1 cellular context compared by ENCODE assay signal in the genomic region with DNA sequence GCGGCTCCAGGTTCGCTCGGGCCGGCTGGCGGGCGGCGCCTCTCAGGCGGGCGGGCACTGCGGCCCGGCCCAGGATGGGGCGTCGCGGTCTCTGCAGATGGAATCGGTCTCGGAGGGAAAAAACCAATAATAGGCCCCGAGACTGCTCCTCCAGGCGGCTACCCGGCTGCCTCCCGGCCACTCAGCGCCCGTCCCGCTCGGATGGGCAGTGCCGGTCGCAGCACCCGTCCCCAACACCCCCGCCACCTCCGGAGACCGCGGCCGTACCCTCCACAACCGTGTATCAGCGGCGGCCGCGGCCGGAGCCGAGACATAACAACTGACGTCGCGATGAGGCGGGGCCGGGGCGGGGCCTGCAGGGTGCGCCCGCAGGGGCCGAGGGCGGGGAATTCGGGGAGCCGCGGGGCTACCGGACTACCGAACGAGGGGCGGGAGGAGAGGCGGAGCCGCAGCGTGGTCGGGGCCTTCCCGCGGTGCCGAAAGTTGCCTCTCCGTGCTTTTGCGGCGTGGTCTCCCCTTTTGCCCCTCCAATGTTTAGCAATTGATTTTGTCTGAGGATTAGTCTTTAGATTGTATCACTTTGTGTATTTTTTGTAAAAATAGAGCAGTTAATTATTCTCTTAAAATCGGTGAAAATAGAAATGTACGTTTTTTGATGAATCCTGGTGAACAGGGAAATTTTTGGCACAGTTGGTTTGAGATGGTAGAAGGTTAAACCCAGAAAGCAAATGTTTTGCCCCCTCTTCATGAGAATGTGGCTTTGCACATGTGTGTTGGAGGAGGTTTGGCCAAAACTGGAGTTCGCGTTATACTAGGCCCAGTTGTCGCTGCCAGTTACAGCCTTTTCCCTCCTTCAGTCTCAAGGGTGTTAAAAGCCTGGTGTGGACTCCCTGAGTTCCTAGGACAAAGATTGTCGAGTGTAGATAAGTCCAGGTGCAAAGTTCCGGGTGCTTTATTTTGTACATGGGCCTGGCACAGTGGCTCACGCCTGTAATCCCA.
TF ChIP-seq lines count a peak whose summit lies in the region.

A gene with protein sequence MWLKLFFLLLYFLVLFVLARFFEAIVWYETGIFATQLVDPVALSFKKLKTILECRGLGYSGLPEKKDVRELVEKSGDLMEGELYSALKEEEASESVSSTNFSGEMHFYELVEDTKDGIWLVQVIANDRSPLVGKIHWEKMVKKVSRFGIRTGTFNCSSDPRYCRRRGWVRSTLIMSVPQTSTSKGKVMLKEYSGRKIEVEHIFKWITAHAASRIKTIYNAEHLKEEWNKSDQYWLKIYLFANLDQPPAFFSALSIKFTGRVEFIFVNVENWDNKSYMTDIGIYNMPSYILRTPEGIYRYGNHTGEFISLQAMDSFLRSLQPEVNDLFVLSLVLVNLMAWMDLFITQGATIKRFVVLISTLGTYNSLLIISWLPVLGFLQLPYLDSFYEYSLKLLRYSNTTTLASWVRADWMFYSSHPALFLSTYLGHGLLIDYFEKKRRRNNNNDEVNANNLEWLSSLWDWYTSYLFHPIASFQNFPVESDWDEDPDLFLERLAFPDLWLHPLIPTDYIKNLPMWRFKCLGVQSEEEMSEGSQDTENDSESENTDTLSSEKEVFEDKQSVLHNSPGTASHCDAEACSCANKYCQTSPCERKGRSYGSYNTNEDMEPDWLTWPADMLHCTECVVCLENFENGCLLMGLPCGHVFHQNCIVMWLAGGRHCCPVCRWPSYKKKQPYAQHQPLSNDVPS (minus strand): TSS at position 317 of the 999 bp plus-strand sequence. CDS start 979 bp downstream, outside the sequence.

TF ChIP-seq in HepG2, 621 proteins besides CTCF, POLR2A, EP300 and RAD21 (continued from another document and continues in another):
- TF ChIP-seq RXRA (CRISPR knock-in tag; IDR thresholded peaks at IDR 0.05) (peak; percentile 75), ZNF790 (CRISPR knock-in tag; IDR thresholded peaks at IDR 0.05; ENCODE audit: borderline replicate concordance) (0 out of 2 replicates have a peak, but pooled peaks have one; percentile 13), ZNF709 (CRISPR knock-in tag; IDR thresholded peaks at IDR 0.05) (peak; percentile 67), ISL2 (CRISPR knock-in tag; IDR thresholded peaks at IDR 0.05) (peak; percentile 75), PAF1 (CRISPR knock-in tag; IDR thresholded peaks at IDR 0.05) (no peak), MZF1 (CRISPR knock-in tag; IDR thresholded peaks at IDR 0.05; ENCODE audit: borderline replicate concordance) (no peak), FOXK2 (IDR thresholded peaks at IDR 0.05) (no peak), PCBP1 (IDR thresholded peaks at IDR 0.05; ENCODE audit: borderline replicate concordance, low read depth, low read length) (no peak), GABPB1 (CRISPR knock-in tag; IDR thresholded peaks at IDR 0.05) (peak; percentile 83), ZFP41 (CRISPR knock-in tag; IDR thresholded peaks at IDR 0.05; ENCODE audit: borderline replicate concordance) (peak; percentile 88; the same call in 1 of the 2 replicates), ZNF558 (CRISPR knock-in tag; IDR thresholded peaks at IDR 0.05; ENCODE audit: borderline replicate concordance) (no peak), HHEX (CRISPR knock-in tag; IDR thresholded peaks at IDR 0.05) (no peak), ZNF570 (CRISPR knock-in tag; IDR thresholded peaks at IDR 0.05; ENCODE audit: borderline replicate concordance) (no peak), MAZ (IDR thresholded peaks at IDR 0.05; ENCODE audit: borderline replicate concordance, low read depth, low read length) (no peak; the same call in 1 of the 2 replicates), MAZ (CRISPR knock-in tag; IDR thresholded peaks at IDR 0.05; ENCODE audit: low read depth) (peak; percentile 95), JUNB (CRISPR knock-in tag; IDR thresholded peaks at IDR 0.05; ENCODE audit: borderline replicate concordance) (no peak), HNRNPK (IDR thresholded peaks at IDR 0.05; ENCODE audit: low read depth, low read length, poor library complexity, severe bottlenecking) (peak; percentile 85), ZNF326 (CRISPR knock-in tag; IDR thresholded peaks at IDR 0.05; ENCODE audit: borderline replicate concordance) (no peak), ZNF562 (CRISPR knock-in tag; IDR thresholded peaks at IDR 0.05; ENCODE audit: borderline replicate concordance) (no peak), ZNF572 (CRISPR knock-in tag; IDR thresholded peaks at IDR 0.05) (no peak), U2AF1 (optimal IDR thresholded peaks at IDR 0.05; ENCODE audit: low read depth, low read length) (no peak), PHB2 (IDR thresholded peaks at IDR 0.05; ENCODE audit: partially characterized antibody) (no peak), ZNF781 (CRISPR knock-in tag; IDR thresholded peaks at IDR 0.05; ENCODE audit: borderline replicate concordance, not compliant biosample characterization) (peak; percentile 85), ZNF616 (CRISPR knock-in tag; IDR thresholded peaks at IDR 0.05; ENCODE audit: low read depth) (peak; percentile 89), YY1 (IDR thresholded peaks at IDR 0.05; ENCODE audit: insufficient read depth, insufficient replicate concordance, low read depth, low read length) (no peak), RFX3 (CRISPR knock-in tag; IDR thresholded peaks at IDR 0.05) (no peak), ZNF75D (CRISPR knock-in tag; IDR thresholded peaks at IDR 0.05; ENCODE audit: borderline replicate concordance) (no peak), ZFP82 (CRISPR knock-in tag; IDR thresholded peaks at IDR 0.05; ENCODE audit: borderline replicate concordance) (no peak), ZFX (CRISPR knock-in tag; IDR thresholded peaks at IDR 0.05; ENCODE audit: low read depth) (peak; percentile 93), MTA3 (CRISPR knock-in tag; IDR thresholded peaks at IDR 0.05) (no peak), NR2F1 (CRISPR knock-in tag; IDR thresholded peaks at IDR 0.05) (no peak), ZEB1 (IDR thresholded peaks at IDR 0.05; ENCODE audit: insufficient replicate concordance, low read depth) (no peak), TCF7 (IDR thresholded peaks at IDR 0.05; ENCODE audit: low read depth) (no peak), PHF20 (CRISPR knock-in tag; IDR thresholded peaks at IDR 0.05) (0 out of 2 replicates have a peak, but pooled peaks have one; percentile 60), ZNF136 (CRISPR knock-in tag; IDR thresholded peaks at IDR 0.05; ENCODE audit: low read depth) (peak; percentile 13; the same call in 1 of the 2 replicates), TAF15 (IDR thresholded peaks at IDR 0.05; ENCODE audit: low read depth, low read length, poor library complexity, severe bottlenecking) (no peak), KDM6A (CRISPR knock-in tag; IDR thresholded peaks at IDR 0.05; ENCODE audit: low read depth) (no peak), GATA4 (IDR thresholded peaks at IDR 0.05; ENCODE audit: borderline replicate concordance, low read depth) (0 out of 2 replicates have a peak, but pooled peaks have one; percentile 57), TOE1 (CRISPR knock-in tag; IDR thresholded peaks at IDR 0.05) (peak; percentile 64; the same call in 1 of the 2 replicates)
- TF ChIP-seq, protein P1, sequence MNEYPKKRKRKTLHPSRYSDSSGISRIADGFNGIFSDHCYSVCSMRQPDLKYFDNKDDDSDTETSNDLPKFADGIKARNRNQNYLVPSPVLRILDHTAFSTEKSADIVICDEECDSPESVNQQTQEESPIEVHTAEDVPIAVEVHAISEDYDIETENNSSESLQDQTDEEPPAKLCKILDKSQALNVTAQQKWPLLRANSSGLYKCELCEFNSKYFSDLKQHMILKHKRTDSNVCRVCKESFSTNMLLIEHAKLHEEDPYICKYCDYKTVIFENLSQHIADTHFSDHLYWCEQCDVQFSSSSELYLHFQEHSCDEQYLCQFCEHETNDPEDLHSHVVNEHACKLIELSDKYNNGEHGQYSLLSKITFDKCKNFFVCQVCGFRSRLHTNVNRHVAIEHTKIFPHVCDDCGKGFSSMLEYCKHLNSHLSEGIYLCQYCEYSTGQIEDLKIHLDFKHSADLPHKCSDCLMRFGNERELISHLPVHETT (CRISPR knock-in tag; conservative IDR thresholded peaks at IDR 0.05) = peak; percentile 99
- TF ChIP-seq, protein P2, sequence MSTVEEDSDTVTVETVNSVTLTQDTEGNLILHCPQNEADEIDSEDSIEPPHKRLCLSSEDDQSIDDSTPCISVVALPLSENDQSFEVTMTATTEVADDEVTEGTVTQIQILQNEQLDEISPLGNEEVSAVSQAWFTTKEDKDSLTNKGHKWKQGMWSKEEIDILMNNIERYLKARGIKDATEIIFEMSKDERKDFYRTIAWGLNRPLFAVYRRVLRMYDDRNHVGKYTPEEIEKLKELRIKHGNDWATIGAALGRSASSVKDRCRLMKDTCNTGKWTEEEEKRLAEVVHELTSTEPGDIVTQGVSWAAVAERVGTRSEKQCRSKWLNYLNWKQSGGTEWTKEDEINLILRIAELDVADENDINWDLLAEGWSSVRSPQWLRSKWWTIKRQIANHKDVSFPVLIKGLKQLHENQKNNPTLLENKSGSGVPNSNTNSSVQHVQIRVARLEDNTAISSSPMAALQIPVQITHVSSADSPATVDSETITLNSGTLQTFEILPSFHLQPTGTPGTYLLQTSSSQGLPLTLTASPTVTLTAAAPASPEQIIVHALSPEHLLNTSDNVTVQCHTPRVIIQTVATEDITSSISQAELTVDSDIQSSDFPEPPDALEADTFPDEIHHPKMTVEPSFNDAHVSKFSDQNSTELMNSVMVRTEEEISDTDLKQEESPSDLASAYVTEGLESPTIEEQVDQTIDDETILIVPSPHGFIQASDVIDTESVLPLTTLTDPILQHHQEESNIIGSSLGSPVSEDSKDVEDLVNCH (CRISPR knock-in tag; IDR thresholded peaks at IDR 0.05) = no peak
- TF ChIP-seq, protein P3, sequence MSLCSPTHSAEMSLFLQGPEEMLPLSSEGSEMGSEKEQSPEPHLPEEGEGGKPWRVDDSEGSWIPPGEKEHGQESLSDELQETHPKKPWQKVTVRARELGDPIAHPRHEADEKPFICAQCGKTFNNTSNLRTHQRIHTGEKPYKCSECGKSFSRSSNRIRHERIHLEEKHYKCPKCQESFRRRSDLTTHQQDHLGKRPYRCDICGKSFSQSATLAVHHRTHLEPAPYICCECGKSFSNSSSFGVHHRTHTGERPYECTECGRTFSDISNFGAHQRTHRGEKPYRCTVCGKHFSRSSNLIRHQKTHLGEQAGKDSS (CRISPR knock-in tag; IDR thresholded peaks at IDR 0.05; ENCODE audit: borderline replicate concordance, low read depth) = peak; percentile 53; the same call in 1 of the 2 replicates
- TF ChIP-seq, protein P4, sequence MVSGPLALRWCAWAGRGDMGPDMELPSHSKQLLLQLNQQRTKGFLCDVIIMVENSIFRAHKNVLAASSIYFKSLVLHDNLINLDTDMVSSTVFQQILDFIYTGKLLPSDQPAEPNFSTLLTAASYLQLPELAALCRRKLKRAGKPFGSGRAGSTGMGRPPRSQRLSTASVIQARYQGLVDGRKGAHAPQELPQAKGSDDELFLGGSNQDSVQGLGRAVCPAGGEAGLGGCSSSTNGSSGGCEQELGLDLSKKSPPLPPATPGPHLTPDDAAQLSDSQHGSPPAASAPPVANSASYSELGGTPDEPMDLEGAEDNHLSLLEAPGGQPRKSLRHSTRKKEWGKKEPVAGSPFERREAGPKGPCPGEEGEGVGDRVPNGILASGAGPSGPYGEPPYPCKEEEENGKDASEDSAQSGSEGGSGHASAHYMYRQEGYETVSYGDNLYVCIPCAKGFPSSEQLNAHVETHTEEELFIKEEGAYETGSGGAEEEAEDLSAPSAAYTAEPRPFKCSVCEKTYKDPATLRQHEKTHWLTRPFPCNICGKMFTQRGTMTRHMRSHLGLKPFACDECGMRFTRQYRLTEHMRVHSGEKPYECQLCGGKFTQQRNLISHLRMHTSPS (CRISPR knock-in tag; IDR thresholded peaks at IDR 0.05; ENCODE audit: low read depth) = peak; percentile 66; the same call in 1 of the 2 replicates
- TF ChIP-seq, protein P5, sequence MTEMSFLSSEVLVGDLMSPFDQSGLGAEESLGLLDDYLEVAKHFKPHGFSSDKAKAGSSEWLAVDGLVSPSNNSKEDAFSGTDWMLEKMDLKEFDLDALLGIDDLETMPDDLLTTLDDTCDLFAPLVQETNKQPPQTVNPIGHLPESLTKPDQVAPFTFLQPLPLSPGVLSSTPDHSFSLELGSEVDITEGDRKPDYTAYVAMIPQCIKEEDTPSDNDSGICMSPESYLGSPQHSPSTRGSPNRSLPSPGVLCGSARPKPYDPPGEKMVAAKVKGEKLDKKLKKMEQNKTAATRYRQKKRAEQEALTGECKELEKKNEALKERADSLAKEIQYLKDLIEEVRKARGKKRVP (CRISPR knock-in tag; IDR thresholded peaks at IDR 0.05) = peak in 1 of 2 experiments; percentile 69; a peak in 2 of 4 replicates
- TF ChIP-seq, protein P6, sequence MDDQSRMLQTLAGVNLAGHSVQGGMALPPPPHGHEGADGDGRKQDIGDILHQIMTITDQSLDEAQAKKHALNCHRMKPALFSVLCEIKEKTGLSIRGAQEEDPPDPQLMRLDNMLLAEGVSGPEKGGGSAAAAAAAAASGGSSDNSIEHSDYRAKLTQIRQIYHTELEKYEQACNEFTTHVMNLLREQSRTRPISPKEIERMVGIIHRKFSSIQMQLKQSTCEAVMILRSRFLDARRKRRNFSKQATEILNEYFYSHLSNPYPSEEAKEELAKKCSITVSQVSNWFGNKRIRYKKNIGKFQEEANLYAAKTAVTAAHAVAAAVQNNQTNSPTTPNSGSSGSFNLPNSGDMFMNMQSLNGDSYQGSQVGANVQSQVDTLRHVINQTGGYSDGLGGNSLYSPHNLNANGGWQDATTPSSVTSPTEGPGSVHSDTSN (CRISPR knock-in tag; IDR thresholded peaks at IDR 0.05; ENCODE audit: borderline replicate concordance) = no peak
- TF ChIP-seq, protein P7, sequence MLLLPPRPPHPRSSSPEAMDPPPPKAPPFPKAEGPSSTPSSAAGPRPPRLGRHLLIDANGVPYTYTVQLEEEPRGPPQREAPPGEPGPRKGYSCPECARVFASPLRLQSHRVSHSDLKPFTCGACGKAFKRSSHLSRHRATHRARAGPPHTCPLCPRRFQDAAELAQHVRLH (CRISPR knock-in tag; IDR thresholded peaks at IDR 0.05; ENCODE audit: borderline replicate concordance, low read depth) = peak; percentile 55; the same call in 1 of the 2 replicates
- TF ChIP-seq, protein P8, sequence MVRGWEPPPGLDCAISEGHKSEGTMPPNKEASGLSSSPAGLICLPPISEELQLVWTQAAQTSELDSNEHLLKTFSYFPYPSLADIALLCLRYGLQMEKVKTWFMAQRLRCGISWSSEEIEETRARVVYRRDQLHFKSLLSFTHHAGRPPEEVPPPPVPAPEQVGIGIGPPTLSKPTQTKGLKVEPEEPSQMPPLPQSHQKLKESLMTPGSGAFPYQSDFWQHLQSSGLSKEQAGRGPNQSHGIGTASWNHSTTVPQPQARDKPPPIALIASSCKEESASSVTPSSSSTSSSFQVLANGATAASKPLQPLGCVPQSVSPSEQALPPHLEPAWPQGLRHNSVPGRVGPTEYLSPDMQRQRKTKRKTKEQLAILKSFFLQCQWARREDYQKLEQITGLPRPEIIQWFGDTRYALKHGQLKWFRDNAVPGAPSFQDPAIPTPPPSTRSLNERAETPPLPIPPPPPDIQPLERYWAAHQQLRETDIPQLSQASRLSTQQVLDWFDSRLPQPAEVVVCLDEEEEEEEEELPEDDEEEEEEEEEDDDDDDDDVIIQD (CRISPR knock-in tag; IDR thresholded peaks at IDR 0.05; ENCODE audit: low read depth) = peak; percentile 84
- TF ChIP-seq, protein P9, sequence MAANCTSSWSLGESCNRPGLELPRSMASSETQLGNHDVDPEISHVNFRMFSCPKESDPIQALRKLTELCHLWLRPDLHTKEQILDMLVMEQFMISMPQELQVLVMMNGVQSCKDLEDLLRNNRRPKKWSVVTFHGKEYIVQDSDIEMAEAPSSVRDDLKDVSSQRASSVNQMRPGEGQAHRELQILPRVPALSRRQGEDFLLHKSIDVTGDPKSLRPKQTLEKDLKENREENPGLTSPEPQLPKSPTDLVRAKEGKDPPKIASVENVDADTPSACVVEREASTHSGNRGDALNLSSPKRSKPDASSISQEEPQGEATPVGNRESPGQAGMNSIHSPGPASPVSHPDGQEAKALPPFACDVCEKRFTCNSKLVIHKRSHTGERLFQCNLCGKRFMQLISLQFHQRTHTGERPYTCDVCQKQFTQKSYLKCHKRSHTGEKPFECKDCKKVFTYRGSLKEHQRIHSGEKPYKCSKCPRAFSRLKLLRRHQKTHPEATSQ (CRISPR knock-in tag; IDR thresholded peaks at IDR 0.05; ENCODE audit: borderline replicate concordance) = peak; percentile 61; the same call in 1 of the 2 replicates
